ENCODE assay signal across 1 cellular context in genomic region chr15:80587816-80588456, GRCh38.
TF ChIP-seq lines count a peak whose summit lies in the region.

No MANE protein-coding gene starts in this region.

TF ChIP-seq in IMR-90, 13 proteins besides CTCF, POLR2A, EP300 and RAD21:
- TF ChIP-seq ELK1 (IDR thresholded peaks at IDR 0.05; ENCODE audit: borderline replicate concordance, low read depth, low read length) (no peak), CHD1 (IDR thresholded peaks at IDR 0.05; ENCODE audit: low read depth, low read length) (0 out of 2 replicates have a peak, but pooled peaks have one; percentile 19), RCOR1 (IDR thresholded peaks at IDR 0.05; ENCODE audit: insufficient replicate concordance, low read length) (no peak), SMC3 (IDR thresholded peaks at IDR 0.05; ENCODE audit: low read depth, low read length) (no peak), USF2 (IDR thresholded peaks at IDR 0.05; ENCODE audit: low read depth, low read length) (no peak; the same call in 1 of the 2 replicates), MXI1 (IDR thresholded peaks at IDR 0.05; ENCODE audit: borderline replicate concordance, low read depth, low read length) (no peak), FOS (IDR thresholded peaks at IDR 0.05; ENCODE audit: low read depth, low read length) (peak; percentile 45; the same call in 1 of the 2 replicates), NFE2L2 (IDR thresholded peaks at IDR 0.05; ENCODE audit: low read depth, low read length) (no peak), RFX5 (IDR thresholded peaks at IDR 0.05; ENCODE audit: low read depth, low read length) (no peak), MAZ (IDR thresholded peaks at IDR 0.05; ENCODE audit: borderline replicate concordance, low read depth, low read length) (peak; percentile 42; the same call in 1 of the 2 replicates), BHLHE40 (IDR thresholded peaks at IDR 0.05; ENCODE audit: low read depth, low read length) (peak; percentile 44), MAFK (IDR thresholded peaks at IDR 0.05; ENCODE audit: low read depth, low read length) (no peak), CEBPB (IDR thresholded peaks at IDR 0.05; ENCODE audit: low read depth, low read length) (peak; percentile 47; the same call in 1 of the 2 replicates)
